In the genomic region with DNA sequence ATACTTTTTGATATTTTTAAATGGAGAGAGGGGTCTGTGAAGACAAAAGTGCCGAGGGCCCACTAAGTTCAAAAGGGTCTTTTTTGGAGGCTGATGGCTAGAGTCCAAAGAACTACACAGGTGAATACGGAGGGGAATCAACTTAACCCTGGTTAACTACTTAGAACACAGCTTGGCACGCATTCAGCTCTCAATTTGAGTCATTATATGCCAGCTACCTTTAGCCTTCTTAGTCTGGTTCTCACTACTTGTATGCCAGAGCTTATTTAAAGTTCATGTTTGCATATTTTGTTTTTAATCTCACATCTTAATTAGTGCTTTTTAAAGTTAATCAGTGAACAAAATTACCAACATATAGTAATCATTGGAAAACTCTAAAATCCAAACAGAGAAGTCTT, we compare ENCODE assay signal across 11 cellular contexts.
DNase-seq lines count a peak whose midpoint lies in the region; ATAC-seq and TF ChIP-seq lines count a peak whose summit lies in the region.
"Had no signal": no experiment of that assay in that cellular context is flagged by ENCODE, and none has a peak within 500 bp of the region (broad histone marks: within the 10 kb centered on the region; RNA-seq: fewer than 3 reads in every experiment).

No MANE protein-coding gene starts in this region.

- 37 to 48% methylated on average over 3 of the region's 3 CpGs for WGBS in GM23248 (ENCODE audit: low coverage in 1 of 2, low lambda C conversion rate in 2 of 2, missing lambda C conversion rate in 2 of 2), 2 experiments
- 43 to 44% methylated on average over 3 of the region's 3 CpGs for WGBS in body of pancreas, 2 donors
- 43% methylated on average over 3 of the region's 3 CpGs for WGBS in transverse colon (ENCODE audit: low coverage in 1 of 2), 2 donors

- no peak overlapping the region for H3K9ac ChIP-seq in GM23248

- peak; percentile 7 to 30 for DNase-seq in activated T-cell treated with anti-CD3 and anti-CD28 coated beads, Interleukin-2, amount 50 U/mL, for 72 hours
- no peak for DNase-seq in activated T-cell treated with anti-CD3 and anti-CD28 coated beads, Interleukin-2, amount 50 U/mL, for 4 hours
- peak; percentile 9 for DNase-seq in GM23248
- DNase-seq in stimulated activated naive B cell treated with anti-CD40 and anti-IgM and Interleukin-4, amounts not matched to agents 10 μg/mL and 1 μg/mL and 100 μg/mL, for 72 hours: no peak
- no peak for DNase-seq in body of pancreas
- DNase-seq in activated CD8-positive, alpha-beta memory T cell treated with anti-CD3 and anti-CD28 coated beads, Interleukin-2, amount 50 U/mL, for 48 hours: no peak
- no peak for DNase-seq in transverse colon
- DNase-seq: KG1 had no signal

- intact Hi-C loops in body of pancreas (cut with DNase I) (loop anchor here (10.0 kb wide), 1 partner anchor 898 kb away; no protein-coding TSS in a partner anchor), transverse colon (cut with DNase I; ENCODE audit: low total_unique reads) (loop anchor here (10.0 kb wide), 1 partner anchor 898 kb away; no protein-coding TSS in a partner anchor)

- TF ChIP-seq CTCF in body of pancreas (IDR thresholded peaks at IDR 0.05): no peak
- no peak for TF ChIP-seq CTCF in transverse colon (IDR thresholded peaks at IDR 0.05)

- no peaks in the 10 kb centered on the region for H3K27me3 Mint-ChIP-seq in activated T-cell treated with anti-CD3 and anti-CD28 coated beads, Interleukin-2, amount 50 U/mL, for 72 hours (ENCODE audit: low read depth)
- H3K27me3 Mint-ChIP-seq in activated T-cell treated with anti-CD3 and anti-CD28 coated beads, Interleukin-2, amount 50 U/mL, for 4 hours (ENCODE audit: low read depth): no peaks in the 10 kb centered on the region
- H3K27me3 Mint-ChIP-seq in stimulated activated naive B cell treated with anti-CD40 and anti-IgM and Interleukin-4, amounts not matched to agents 10 μg/mL and 1 μg/mL and 100 μg/mL, for 72 hours: peaks cover 0 to 7% of the 10 kb centered on the region in 2 donors

- H3K9me3 ChIP-seq in GM23248 (ENCODE audit: low read depth): no peaks in the 10 kb centered on the region
- H3K9me3 ChIP-seq in body of pancreas: no peaks in the 10 kb centered on the region
- no peaks in the 10 kb centered on the region for H3K9me3 ChIP-seq in transverse colon

- no peaks in the 10 kb centered on the region for H3K27me3 ChIP-seq in GM23248 (replicated peaks; ENCODE audit: insufficient read depth)
- H3K27me3 ChIP-seq in body of pancreas: no peaks in the 10 kb centered on the region
- H3K27me3 ChIP-seq in transverse colon: no peaks in the 10 kb centered on the region

- no peak overlapping the region for H3K4me3 Mint-ChIP-seq in activated T-cell treated with anti-CD3 and anti-CD28 coated beads, Interleukin-2, amount 50 U/mL, for 72 hours
- no peak overlapping the region for H3K4me3 Mint-ChIP-seq in activated T-cell treated with anti-CD3 and anti-CD28 coated beads, Interleukin-2, amount 50 U/mL, for 4 hours
- no peak overlapping the region for H3K4me3 Mint-ChIP-seq in stimulated activated naive B cell treated with anti-CD40 and anti-IgM and Interleukin-4, amounts not matched to agents 10 μg/mL and 1 μg/mL and 100 μg/mL, for 72 hours
- H3K4me3 Mint-ChIP-seq: naive thymus-derived CD4-positive, alpha-beta T cell; T-helper 2 cell treated with Interferon-gamma antibody and Interleukin-4, amounts not matched to agents 5 μg/mL and 100 μg/mL, for 36 hours had no signal

- H3K27ac ChIP-seq in GM23248 (no peak overlapping the region), body of pancreas (no peak overlapping the region), transverse colon (no peak overlapping the region)

- H4K20me1 ChIP-seq in GM23248 (ENCODE audit: insufficient read depth): no peaks in the 10 kb centered on the region

- H3K4me1 Mint-ChIP-seq in activated T-cell treated with anti-CD3 and anti-CD28 coated beads, Interleukin-2, amount 50 U/mL, for 72 hours (ENCODE audit: low read depth): no peaks in the 10 kb centered on the region
- no peaks in the 10 kb centered on the region for H3K4me1 Mint-ChIP-seq in activated T-cell treated with anti-CD3 and anti-CD28 coated beads, Interleukin-2, amount 50 U/mL, for 4 hours (ENCODE audit: low read depth)
- peaks cover 0 to 2% of the 10 kb centered on the region in 2 donors for H3K4me1 Mint-ChIP-seq in stimulated activated naive B cell treated with anti-CD40 and anti-IgM and Interleukin-4, amounts not matched to agents 10 μg/mL and 1 μg/mL and 100 μg/mL, for 72 hours

- H3K9me2 ChIP-seq in GM23248 (ENCODE audit: insufficient read depth): no peaks in the 10 kb centered on the region

- no peak overlapping the region for H3K4me3 ChIP-seq in GM23248
- no peak overlapping the region for H3K4me3 ChIP-seq in body of pancreas
- no peak overlapping the region for H3K4me3 ChIP-seq in transverse colon

- no peak for TF ChIP-seq EP300 in transverse colon (IDR thresholded peaks at IDR 0.05; ENCODE audit: low read depth)

- no peaks in the 10 kb centered on the region for H3K4me1 ChIP-seq in GM23248 (ENCODE audit: insufficient read depth)
- H3K4me1 ChIP-seq in body of pancreas: peaks cover 3% of the 10 kb centered on the region
- peaks cover 0 to 5% (median 0%) of the 10 kb centered on the region in 4 donors for H3K4me1 ChIP-seq in transverse colon

- H3K36me3 ChIP-seq in GM23248 (ENCODE audit: low read depth) (no peaks in the 10 kb centered on the region), body of pancreas (replicated peaks in 1 of 2; ENCODE audit: insufficient read depth in 1 of 2, low read depth in 2 of 2) (no peaks in the 10 kb centered on the region), transverse colon (no peaks in the 10 kb centered on the region)

- in situ Hi-C loops in GM23248 (cut with MboI): loop anchor here (10.0 to 25.0 kb wide), 2 partner anchors 258 to 886 kb away; no protein-coding TSS in a partner anchor
- in situ Hi-C loops in transverse colon (cut with MboI; ENCODE audit: low pct_ligation_motif_present in 1 of 4, low pct_unique_long_range_greater_than_20kb in 1 of 4, low sequenced_read_pairs in 3 of 4): loop anchor here (5.0 to 25.0 kb wide), 6 partner anchors 251 to 911 kb away; a partner anchor contains a TSS

- no peaks in the 10 kb centered on the region for H3F3A ChIP-seq in GM23248 (ENCODE audit: insufficient read depth)

- no peak overlapping the region for H3K27ac Mint-ChIP-seq in activated T-cell treated with anti-CD3 and anti-CD28 coated beads, Interleukin-2, amount 50 U/mL, for 72 hours
- H3K27ac Mint-ChIP-seq in stimulated activated naive B cell treated with anti-CD40 and anti-IgM and Interleukin-4, amounts not matched to agents 10 μg/mL and 1 μg/mL and 100 μg/mL, for 72 hours: no peak overlapping the region
- H3K27ac Mint-ChIP-seq: naive thymus-derived CD4-positive, alpha-beta T cell; T-helper 2 cell treated with Interferon-gamma antibody and Interleukin-4, amounts not matched to agents 5 μg/mL and 100 μg/mL, for 36 hours had no signal

- no peak overlapping the region for H3K4me2 ChIP-seq in GM23248 (ENCODE audit: unreplicated experiment)

- no peak for TF ChIP-seq POLR2A in body of pancreas (IDR thresholded peaks at IDR 0.05)
- no peak for TF ChIP-seq POLR2A in transverse colon (IDR thresholded peaks at IDR 0.05)

- H2AFZ ChIP-seq in GM23248: no peak overlapping the region

- peak in 1 of 2 donors; percentile 74 for ATAC-seq in activated T-cell treated with anti-CD3 and anti-CD28 coated beads, Interleukin-2, amount 50 U/mL, for 72 hours (replicated peaks in 1 of 2)
- no peak for ATAC-seq in activated T-cell treated with anti-CD3 and anti-CD28 coated beads, Interleukin-2, amount 50 U/mL, for 4 hours
- ATAC-seq in HG03520 (IDR thresholded peaks at IDR 0.05; ENCODE audit: unreplicated experiment): peak; percentile 77
- ATAC-seq in stimulated activated naive B cell treated with anti-CD40 and anti-IgM and Interleukin-4, amounts not matched to agents 10 μg/mL and 1 μg/mL and 100 μg/mL, for 72 hours (replicated peaks): peak; percentile 42 to 61
- no peak for ATAC-seq in body of pancreas
- ATAC-seq: naive thymus-derived CD4-positive, alpha-beta T cell had no signal

- no peaks in the 10 kb centered on the region for H3K36me3 Mint-ChIP-seq in activated T-cell treated with anti-CD3 and anti-CD28 coated beads, Interleukin-2, amount 50 U/mL, for 72 hours (ENCODE audit: insufficient read depth in 2 of 2)
- H3K36me3 Mint-ChIP-seq in activated T-cell treated with anti-CD3 and anti-CD28 coated beads, Interleukin-2, amount 50 U/mL, for 4 hours (ENCODE audit: insufficient read depth): no peaks in the 10 kb centered on the region
- H3K36me3 Mint-ChIP-seq in stimulated activated naive B cell treated with anti-CD40 and anti-IgM and Interleukin-4, amounts not matched to agents 10 μg/mL and 1 μg/mL and 100 μg/mL, for 72 hours: no peaks in the 10 kb centered on the region
- H3K36me3 Mint-ChIP-seq: naive thymus-derived CD4-positive, alpha-beta T cell had no signal

- H3K79me2 ChIP-seq in GM23248 (ENCODE audit: insufficient read depth): no peaks in the 10 kb centered on the region

- H3K9me3 Mint-ChIP-seq in activated T-cell treated with anti-CD3 and anti-CD28 coated beads, Interleukin-2, amount 50 U/mL, for 72 hours: no peaks in the 10 kb centered on the region
- H3K9me3 Mint-ChIP-seq in activated T-cell treated with anti-CD3 and anti-CD28 coated beads, Interleukin-2, amount 50 U/mL, for 4 hours: no peaks in the 10 kb centered on the region
- no peaks in the 10 kb centered on the region for H3K9me3 Mint-ChIP-seq in stimulated activated naive B cell treated with anti-CD40 and anti-IgM and Interleukin-4, amounts not matched to agents 10 μg/mL and 1 μg/mL and 100 μg/mL, for 72 hours
- H3K9me3 Mint-ChIP-seq: naive thymus-derived CD4-positive, alpha-beta T cell; T-helper 2 cell treated with Interferon-gamma antibody and Interleukin-4, amounts not matched to agents 5 μg/mL and 100 μg/mL, for 36 hours had no signal

Comparison
In these comparisons a context has a peak if more than half of its experiments do, and no peak if none do; other contexts are left out.
1. DNase-seq: peak in activated T-cell treated with anti-CD3 and anti-CD28 coated beads, Interleukin-2, amount 50 U/mL, for 72 hours (2 of 2) and GM23248 (single experiment); none in activated T-cell treated with anti-CD3 and anti-CD28 coated beads, Interleukin-2, amount 50 U/mL, for 4 hours (single experiment), stimulated activated naive B cell treated with anti-CD40 and anti-IgM and Interleukin-4, amounts not matched to agents 10 μg/mL and 1 μg/mL and 100 μg/mL, for 72 hours (single experiment), body of pancreas (0 of 4), activated CD8-positive, alpha-beta memory T cell treated with anti-CD3 and anti-CD28 coated beads, Interleukin-2, amount 50 U/mL, for 48 hours (single experiment) and transverse colon (single experiment).
2. ATAC-seq: peak in HG03520 (single experiment) and stimulated activated naive B cell treated with anti-CD40 and anti-IgM and Interleukin-4, amounts not matched to agents 10 μg/mL and 1 μg/mL and 100 μg/mL, for 72 hours (2 of 2); none in activated T-cell treated with anti-CD3 and anti-CD28 coated beads, Interleukin-2, amount 50 U/mL, for 4 hours (0 of 2) and body of pancreas (single experiment).